ENCODE assay signal across 20 cellular contexts in the genomic region with DNA sequence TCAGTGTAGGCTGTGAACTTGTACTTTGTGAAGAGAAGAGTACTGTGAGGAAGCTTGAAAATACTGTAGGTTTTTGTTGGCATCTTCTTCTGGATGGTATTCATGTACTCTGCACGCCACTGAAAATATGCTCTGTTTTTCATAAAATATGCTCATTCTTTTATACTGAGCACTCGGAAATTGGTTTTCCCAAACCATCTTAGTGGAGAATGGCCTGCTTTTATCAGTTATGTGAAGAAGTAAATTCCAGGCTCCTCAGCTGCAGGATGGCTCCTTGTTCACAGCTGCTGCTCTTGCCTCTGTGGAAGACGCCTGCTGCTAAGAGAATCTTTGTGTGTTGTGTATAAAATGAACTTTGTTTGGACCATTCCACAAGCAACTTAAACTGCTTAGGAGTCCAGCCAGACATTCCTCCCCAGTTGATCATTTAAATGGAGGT.
A peak's percentile ranks its signal among the peaks of the same experiment; 100 is the strongest.
DNase-seq lines count a peak whose midpoint lies in the region; ATAC-seq, FAIRE-seq and TF ChIP-seq lines count a peak whose summit lies in the region.
"Had no signal": no experiment of that assay in that cellular context is flagged by ENCODE, and none has a peak within 500 bp of the region (broad histone marks: within the 10 kb centered on the region; RNA-seq: fewer than 3 reads in every experiment).

No MANE protein-coding gene starts in this region.

- no peak overlapping the region for H3K9ac ChIP-seq in neural progenitor cell

- no peaks in the 10 kb centered on the region for H3K27me3 ChIP-seq in ACC112 (ENCODE audit: insufficient read depth, low read length)
- H3K27me3 ChIP-seq in dorsolateral prefrontal cortex: no peaks in the 10 kb centered on the region
- no peaks in the 10 kb centered on the region for H3K27me3 ChIP-seq in neural progenitor cell
- H3K27me3 ChIP-seq in pancreas: no peaks in the 10 kb centered on the region
- H3K27me3 ChIP-seq: SJSA1, transverse colon had no signal

- H3K4me3 ChIP-seq in ACC112 (ENCODE audit: low read depth, low read length) (peak overlapping the region; percentile 35), dorsolateral prefrontal cortex (no peak overlapping the region), neural progenitor cell (no peak overlapping the region), pancreas (no peak overlapping the region)
- H3K4me3 ChIP-seq: SJSA1, transverse colon had no signal

- H2AFZ ChIP-seq in ACC112 (ENCODE audit: low read length, unreplicated experiment): peak overlapping the region; percentile 40
- H2AFZ ChIP-seq in neural progenitor cell (replicated peaks): no peak overlapping the region

- H3K9me3 ChIP-seq in neural progenitor cell (ENCODE audit: low read depth): no peaks in the 10 kb centered on the region
- no peaks in the 10 kb centered on the region for H3K9me3 ChIP-seq in pancreas
- H3K9me3 ChIP-seq: SJSA1, transverse colon had no signal

- H3K4me1 ChIP-seq in ACC112 (ENCODE audit: control insufficient read depth, insufficient read depth, low read length, unreplicated experiment): peaks cover 50% of the 10 kb centered on the region
- peaks cover 20% of the 10 kb centered on the region for H3K4me1 ChIP-seq in neural progenitor cell
- peaks cover 0 to 7% (median 0%) of the 10 kb centered on the region in 3 donors for H3K4me1 ChIP-seq in pancreas

- no peak overlapping the region for H3K4me3 Mint-ChIP-seq in neural progenitor cell
- H3K4me3 Mint-ChIP-seq in activated T-cell treated with anti-CD3 and anti-CD28 coated beads, Interleukin-2, amount 50 U/mL, for 24 hours: no peak overlapping the region
- H3K4me3 Mint-ChIP-seq: activated CD4-positive, alpha-beta memory T cell treated with anti-CD3 and anti-CD28 coated beads for 36 hours; activated T-helper 1 cell treated with anti-CD3 and anti-CD28 coated beads, Interleukin-12 subunit alpha, Interleukin-12 subunit beta, Interleukin-2, Interleukin-4 antibody, amounts not matched to agents 30 ng/mL and 10 ng/mL and 1 ng/mL, durations not matched to agents 14 hours and 24 hours and 36 hours had no signal

- H3K36me3 Mint-ChIP-seq in neural progenitor cell: peaks cover 9% of the 10 kb centered on the region
- H3K36me3 Mint-ChIP-seq in activated T-cell treated with anti-CD3 and anti-CD28 coated beads, Interleukin-2, amount 50 U/mL, for 24 hours (ENCODE audit: low read depth): peaks cover 15% of the 10 kb centered on the region

- H3K36me3 ChIP-seq in ACC112 (ENCODE audit: insufficient read depth, low read length): no peaks in the 10 kb centered on the region
- no peaks in the 10 kb centered on the region for H3K36me3 ChIP-seq in neural progenitor cell
- no peaks in the 10 kb centered on the region for H3K36me3 ChIP-seq in pancreas
- H3K36me3 ChIP-seq: SJSA1, transverse colon had no signal

- H4K20me1 ChIP-seq in neural progenitor cell (ENCODE audit: low read depth): peaks cover 2% of the 10 kb centered on the region

- peak overlapping the region; percentile 16 for H3K27ac Mint-ChIP-seq in neural progenitor cell
- H3K27ac Mint-ChIP-seq in activated T-cell treated with anti-CD3 and anti-CD28 coated beads, Interleukin-2, amount 50 U/mL, for 24 hours: no peak overlapping the region
- H3K27ac Mint-ChIP-seq: activated CD4-positive, alpha-beta memory T cell treated with anti-CD3 and anti-CD28 coated beads for 36 hours; activated T-helper 1 cell treated with anti-CD3 and anti-CD28 coated beads, Interleukin-12 subunit alpha, Interleukin-12 subunit beta, Interleukin-2, Interleukin-4 antibody, amounts not matched to agents 30 ng/mL and 10 ng/mL and 1 ng/mL, durations not matched to agents 14 hours and 24 hours and 36 hours had no signal

- peak overlapping the region; percentile 86 for H3K27ac ChIP-seq in ACC112 (ENCODE audit: low read depth, low read length)
- H3K27ac ChIP-seq in dorsolateral prefrontal cortex: peak overlapping the region in 50 of 59 donors; percentile 2 to 77 (median 53)
- H3K27ac ChIP-seq in neural progenitor cell: no peak overlapping the region
- H3K27ac ChIP-seq in pancreas: no peak overlapping the region
- H3K27ac ChIP-seq: SJSA1 had no signal

- no peaks in the 10 kb centered on the region for H3F3A ChIP-seq in neural progenitor cell (ENCODE audit: low read depth)

- intact Hi-C loops in dorsolateral prefrontal cortex (cut with DNase I): no loop called here
- intact Hi-C loops in pancreas (cut with DNase I): no loop called here

- no peak for FAIRE-seq in pancreas (lab: Jason Lieb, UNC)
- FAIRE-seq: H54, keratinocyte had no signal

- in situ Hi-C loops in KBM-7 (cut with MboI; ENCODE audit: low pct_unique_long_range_greater_than_20kb, low sequenced_read_pairs): no loop called here

- TF ChIP-seq CTCF in dorsolateral prefrontal cortex (IDR thresholded peaks at IDR 0.05 in 54 of 56, conservative IDR thresholded peaks at IDR 0.05 in 2 of 56; ENCODE audit: low read depth in 1 of 56, partially characterized antibody in 56 of 56) (no peak), neural progenitor cell (IDR thresholded peaks at IDR 0.05) (no peak), pancreas (IDR thresholded peaks at IDR 0.05) (no peak)

- 90 to 95% methylated on average over 3 of the region's 3 CpGs for WGBS in pancreas, 2 donors

- no peaks in the 10 kb centered on the region for H3K9me3 Mint-ChIP-seq in neural progenitor cell
- no peaks in the 10 kb centered on the region for H3K9me3 Mint-ChIP-seq in activated T-cell treated with anti-CD3 and anti-CD28 coated beads, Interleukin-2, amount 50 U/mL, for 24 hours
- H3K9me3 Mint-ChIP-seq: activated CD4-positive, alpha-beta memory T cell treated with anti-CD3 and anti-CD28 coated beads for 36 hours; activated T-helper 1 cell treated with anti-CD3 and anti-CD28 coated beads, Interleukin-12 subunit alpha, Interleukin-12 subunit beta, Interleukin-2, Interleukin-4 antibody, amounts not matched to agents 30 ng/mL and 10 ng/mL and 1 ng/mL, durations not matched to agents 14 hours and 24 hours and 36 hours had no signal

- H3K27me3 Mint-ChIP-seq in neural progenitor cell (ENCODE audit: insufficient read depth, low read depth): no peaks in the 10 kb centered on the region
- no peaks in the 10 kb centered on the region for H3K27me3 Mint-ChIP-seq in activated T-cell treated with anti-CD3 and anti-CD28 coated beads, Interleukin-2, amount 50 U/mL, for 24 hours
- H3K27me3 Mint-ChIP-seq: activated CD4-positive, alpha-beta memory T cell treated with anti-CD3 and anti-CD28 coated beads for 36 hours had no signal

- H3K4me2 ChIP-seq in neural progenitor cell: no peak overlapping the region

- DNase-seq in RPMI7951 (ENCODE audit: low read depth): peak; percentile 51
- DNase-seq in dorsolateral prefrontal cortex: no peak
- no peak for DNase-seq in neural progenitor cell (ENCODE audit: low spot score)
- DNase-seq in activated T-cell treated with anti-CD3 and anti-CD28 coated beads, Interleukin-2, amount 50 U/mL, for 24 hours: no peak
- DNase-seq in NCI-H187 treated with DMSO at 0.1 percent for 48 hours (lab: John Stamatoyannopoulos, UW): no peak
- no peak for DNase-seq in KBM-7
- DNase-seq in pancreas: no peak
- DNase-seq: 8988T; activated CD4-positive, alpha-beta memory T cell treated with anti-CD3 and anti-CD28 coated beads for 36 hours; anterior cingulate cortex; effector memory CD4-positive, alpha-beta T cell; KG1; NCI-H1417; NCI-H345; transverse colon had no signal

- H3K79me2 ChIP-seq in ACC112 (ENCODE audit: control insufficient read depth, insufficient read depth, low read length, unreplicated experiment) (peaks cover 41% of the 10 kb centered on the region), neural progenitor cell (ENCODE audit: low read depth) (peaks cover 32% of the 10 kb centered on the region)

- peaks cover 19% of the 10 kb centered on the region for H3K4me1 Mint-ChIP-seq in neural progenitor cell
- H3K4me1 Mint-ChIP-seq in activated T-cell treated with anti-CD3 and anti-CD28 coated beads, Interleukin-2, amount 50 U/mL, for 24 hours (ENCODE audit: low read depth): peaks cover 24% of the 10 kb centered on the region

- ATAC-seq in pancreas: no peak

Comparison
In these comparisons a context has a peak if more than half of its experiments do, and no peak if none do; other contexts are left out.
1. H3K27ac ChIP-seq: peak in ACC112 (single experiment) and dorsolateral prefrontal cortex (50 of 59); none in neural progenitor cell (single experiment) and pancreas (0 of 4).